8 cellular contexts compared by ENCODE assay signal in genomic region chr11:44726278-44727113, GRCh38. TPM values are rescaled to one million over a fixed set of nuclear protein-coding genes. Genes with fewer than 3 reads are reported as not detected.
DNase-seq lines count a peak whose midpoint lies in the region; ATAC-seq and TF ChIP-seq lines count a peak whose summit lies in the region.

TSPAN18 (plus strand) TSS chr11:44726962; CDS start chr11:44906417, 179,455 bp downstream.

- peak within 1 kb of the TSS; percentile 24 to 51 for H3K4me3 ChIP-seq in foreskin fibroblast (ENCODE audit: low read depth in 1 of 2, low read length in 2 of 2)

- no peak for TF ChIP-seq CTCF in foreskin fibroblast (IDR thresholded peaks at IDR 0.05; ENCODE audit: low read depth, low read length)

- ATAC-seq in GM21423 (IDR thresholded peaks at IDR 0.05; ENCODE audit: unreplicated experiment) = peak; percentile 83

- DNase-seq in D341Med (ENCODE audit: low spot score) (peak; percentile 81), HuH-7.5 (ENCODE audit: low spot score) (peak; percentile 46), foreskin fibroblast (peak in 1 of 2 donors; percentile 8), occipital lobe (lab: John Stamatoyannopoulos, UW) (no peak), NCI-H526 treated with DMSO at 0.1 percent for 48 hours (lab: John Stamatoyannopoulos, UW) (no peak), NOMO-1 treated with dmso at 0.1 percent for 144 hours (lab: John Stamatoyannopoulos, UW; ENCODE audit: unreplicated experiment) (no peak)
- peak; percentile 45 for DNase-seq in activated T-cell treated with anti-CD3 and anti-CD28 coated beads, Interleukin-2, amount 50 U/mL, for 1 hour

RNA-seq across cellular contexts. Expression of gene TSPAN18, which starts in this region (rescaled TPM):
- 19.7 TPM for total RNA-seq in occipital lobe

Comparison
In these comparisons a context has a peak if more than half of its experiments do, and no peak if none do; other contexts are left out.
1. DNase-seq: peak in D341Med (single experiment), HuH-7.5 (single experiment) and activated T-cell treated with anti-CD3 and anti-CD28 coated beads, Interleukin-2, amount 50 U/mL, for 1 hour (single experiment); none in occipital lobe (single experiment), NCI-H526 treated with DMSO at 0.1 percent for 48 hours (single experiment) and NOMO-1 treated with dmso at 0.1 percent for 144 hours (single experiment).